Comparison of ENCODE assay signal across 26 cellular contexts in the genomic region with DNA sequence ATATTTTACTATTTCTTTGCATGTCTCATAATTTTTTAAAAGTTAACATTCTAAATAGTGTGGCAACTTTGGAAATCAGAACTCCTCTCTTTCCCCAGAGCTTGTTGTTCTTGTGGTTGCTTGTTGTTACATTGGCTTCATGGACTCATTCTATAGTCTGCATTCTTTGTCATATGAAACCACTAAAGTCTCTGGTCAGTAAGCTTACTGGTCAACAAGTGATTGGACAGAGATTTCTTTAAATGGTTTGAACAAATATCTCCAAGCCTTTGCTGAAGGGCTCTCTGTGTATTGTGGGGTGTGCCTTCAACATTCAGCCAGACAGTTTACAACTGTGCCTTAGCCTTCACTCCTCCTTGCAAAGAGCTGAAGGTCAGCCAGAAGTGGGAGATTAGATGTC.
A peak's percentile ranks its signal among the peaks of the same experiment; 100 is the strongest.
DNase-seq lines count a peak whose midpoint lies in the region; FAIRE-seq and TF ChIP-seq lines count a peak whose summit lies in the region.
"Had no signal": no experiment of that assay in that cellular context is flagged by ENCODE, and none has a peak within 500 bp of the region (broad histone marks: within the 10 kb centered on the region; RNA-seq: fewer than 3 reads in every experiment).

No MANE protein-coding gene starts in this region.

- no peak overlapping the region for H3K18ac ChIP-seq in mesenchymal stem cell (ENCODE audit: low read depth in 1 of 2, low read length in 2 of 2)

- FAIRE-seq in astrocyte (lab: Jason Lieb, UNC) (peak; percentile 37), HTR-8/SVneo (lab: Jason Lieb, UNC) (no peak)
- FAIRE-seq: GM18507, H54, HepG2, K562 had no signal

- H3K9me3 Mint-ChIP-seq in astrocyte (ENCODE audit: unreplicated experiment), result no peaks in the 10 kb centered on the region

- H3K9me3 ChIP-seq in astrocyte (ENCODE audit: insufficient read depth, low read depth, low read length) (no peaks in the 10 kb centered on the region), mesenchymal stem cell (ENCODE audit: control insufficient read depth, low read length) (no peaks in the 10 kb centered on the region), transverse colon (no peaks in the 10 kb centered on the region)
- H3K9me3 ChIP-seq: SJSA1 had no signal

- DNase-seq in EH (ENCODE audit: low read depth), result peak; percentile 3
- no peak for DNase-seq in astrocyte (ENCODE audit: low read depth)
- DNase-seq in fibroblast of peridontal ligament (ENCODE audit: extremely low read depth), result peak; percentile 11
- peak; percentile 18 for DNase-seq in mesenchymal stem cell
- no peak for DNase-seq in NCI-H1048 (lab: John Stamatoyannopoulos, UW)
- no peak for DNase-seq in HTR-8/SVneo (ENCODE audit: insufficient read length, low spot score)
- no peak for DNase-seq in transverse colon
- no peak for DNase-seq in G401 (ENCODE audit: low spot score)
- DNase-seq: 8988T; ACHN; DMS153; DND-41; Kasumi-1; MV-4-11; NCI-H2029; NCI-H446 treated with DMSO at 0.1 percent for 48 hours; NCI-H526; NCI-H82; NK-92 treated with Interleukin-12 subunit alpha and Interleukin-12 subunit beta, amount 100 ng/mL, for 24 hours; PC-3; Right ventricle myocardium superior had no signal

- H4K20me1 ChIP-seq in astrocyte (ENCODE audit: insufficient read depth, low read length), result no peaks in the 10 kb centered on the region

- H3K4me1 ChIP-seq in astrocyte (ENCODE audit: insufficient read depth, low read length) (no peaks in the 10 kb centered on the region), mesenchymal stem cell (ENCODE audit: control insufficient read depth, insufficient read depth, low read depth, low read length) (no peaks in the 10 kb centered on the region), transverse colon (no peaks in the 10 kb centered on the region)
- H3K4me1 ChIP-seq: SJSA1 had no signal

- no peak overlapping the region for H3K14ac ChIP-seq in mesenchymal stem cell (ENCODE audit: low read length in 2 of 2)

- H3K27me3 Mint-ChIP-seq in astrocyte (ENCODE audit: low read depth, unreplicated experiment), result no peaks in the 10 kb centered on the region

- intact Hi-C loops in transverse colon (cut with DNase I; ENCODE audit: low total_unique reads), result no loop called here

- H3K27ac Mint-ChIP-seq in astrocyte (ENCODE audit: unreplicated experiment), result no peak overlapping the region

- H3K4me3 Mint-ChIP-seq in astrocyte (ENCODE audit: unreplicated experiment), result no peak overlapping the region

- no peak overlapping the region for H3K4me3 ChIP-seq in astrocyte (ENCODE audit: insufficient read depth, low read depth, low read length)
- no peak overlapping the region for H3K4me3 ChIP-seq in mesenchymal stem cell (ENCODE audit: insufficient read depth in 1 of 2, low read depth in 1 of 2, low read length in 2 of 2)
- H3K4me3 ChIP-seq in transverse colon, result no peak overlapping the region
- H3K4me3 ChIP-seq: K562, SJSA1 had no signal

- peaks cover under 1% of the 10 kb centered on the region for H3K79me1 ChIP-seq in mesenchymal stem cell (replicated peaks; ENCODE audit: low read length, poor library complexity, severe bottlenecking)

- no peak overlapping the region for H3K23ac ChIP-seq in mesenchymal stem cell (ENCODE audit: low read length in 2 of 2)

- no peaks in the 10 kb centered on the region for H3K36me3 Mint-ChIP-seq in astrocyte (ENCODE audit: low read depth, unreplicated experiment)

- H2BK5ac ChIP-seq in mesenchymal stem cell (ENCODE audit: low read depth, low read length, poor library complexity, severe bottlenecking), result no peak overlapping the region

- in situ Hi-C loops in transverse colon (cut with MboI; ENCODE audit: low pct_ligation_motif_present in 1 of 4, low pct_unique_long_range_greater_than_20kb in 1 of 4, low sequenced_read_pairs in 3 of 4) (no loop called here), G401 (cut with HindIII; ENCODE audit: low sequenced_read_pairs) (no loop called here)

- H3K27me3 ChIP-seq in astrocyte (ENCODE audit: insufficient read depth, low read length) (no peaks in the 10 kb centered on the region), mesenchymal stem cell (ENCODE audit: control insufficient read depth in 1 of 2, insufficient read depth in 1 of 2, low read length in 2 of 2) (peaks cover 0 to 16% of the 10 kb centered on the region in 2 experiments), transverse colon (no peaks in the 10 kb centered on the region)
- H3K27me3 ChIP-seq: SJSA1 had no signal

- no peak overlapping the region for H3K4ac ChIP-seq in mesenchymal stem cell (ENCODE audit: low read depth in 1 of 2, low read length in 2 of 2)

- TF ChIP-seq EP300 in transverse colon (IDR thresholded peaks at IDR 0.05; ENCODE audit: low read depth), result no peak

- H3K36me3 ChIP-seq in astrocyte (ENCODE audit: insufficient read depth, low read length) (no peaks in the 10 kb centered on the region), mesenchymal stem cell (ENCODE audit: control insufficient read depth in 1 of 2, insufficient read depth in 2 of 2, low read depth in 1 of 2, low read length in 2 of 2) (no peaks in the 10 kb centered on the region), transverse colon (no peaks in the 10 kb centered on the region)
- H3K36me3 ChIP-seq: SJSA1 had no signal

- no peak overlapping the region for H2BK120ac ChIP-seq in mesenchymal stem cell (ENCODE audit: low read depth, low read length)

- H2AFZ ChIP-seq in astrocyte (ENCODE audit: low read depth, low read length) (no peak overlapping the region), mesenchymal stem cell (ENCODE audit: low read depth, low read length) (no peak overlapping the region)

- H3K4me2 ChIP-seq in astrocyte (ENCODE audit: low read length) (no peak overlapping the region), mesenchymal stem cell (ENCODE audit: low read length, poor library complexity, severe bottlenecking) (no peak overlapping the region)

- TF ChIP-seq CTCF in astrocyte (IDR thresholded peaks at IDR 0.05; ENCODE audit: insufficient read depth, low read depth, low read length) (no peak), transverse colon (IDR thresholded peaks at IDR 0.05) (no peak)

- H2BK15ac ChIP-seq in mesenchymal stem cell (ENCODE audit: low read depth, poor library complexity, severe bottlenecking), result no peak overlapping the region

- no peak overlapping the region for H2AK5ac ChIP-seq in mesenchymal stem cell (ENCODE audit: low read length, severe bottlenecking)

- TF ChIP-seq POLR2A in transverse colon (IDR thresholded peaks at IDR 0.05), result no peak

- no peak overlapping the region for H4K8ac ChIP-seq in mesenchymal stem cell (ENCODE audit: low read length)

- no peaks in the 10 kb centered on the region for H3K4me1 Mint-ChIP-seq in astrocyte (ENCODE audit: low read depth, unreplicated experiment)

- H3K79me2 ChIP-seq in astrocyte (ENCODE audit: insufficient read depth, low read length), result no peaks in the 10 kb centered on the region

- H3K9ac ChIP-seq in astrocyte (ENCODE audit: low read length) (no peak overlapping the region), mesenchymal stem cell (ENCODE audit: low read length) (no peak overlapping the region)

- H4K91ac ChIP-seq in mesenchymal stem cell (ENCODE audit: low read length), result no peak overlapping the region

- H2BK12ac ChIP-seq in mesenchymal stem cell (ENCODE audit: low read length in 2 of 2), result no peak overlapping the region

- H3K27ac ChIP-seq in astrocyte (ENCODE audit: low read depth, low read length) (no peak overlapping the region), mesenchymal stem cell (ENCODE audit: low read length, poor library complexity, severe bottlenecking) (no peak overlapping the region), transverse colon (no peak overlapping the region)
- H3K27ac ChIP-seq: SJSA1 had no signal

Comparison
In these comparisons a context has a peak if more than half of its experiments do, and no peak if none do; other contexts are left out.
1. DNase-seq: peak in EH (single experiment), fibroblast of peridontal ligament (single experiment) and mesenchymal stem cell (single experiment); none in astrocyte (single experiment), NCI-H1048 (single experiment), HTR-8/SVneo (single experiment), transverse colon (single experiment) and G401 (single experiment).